Comparison of ENCODE assay signal across 9 cellular contexts in genomic region chr13:40613954-40614353, GRCh38. TPM values are rescaled to one million over a fixed set of nuclear protein-coding genes. Genes with fewer than 3 reads are reported as not detected.
A peak's percentile ranks its signal among the peaks of the same experiment; 100 is the strongest.
DNase-seq lines count a peak whose midpoint lies in the region; ATAC-seq, FAIRE-seq and TF ChIP-seq lines count a peak whose summit lies in the region.
"Had no signal": no experiment of that assay in that cellular context is flagged by ENCODE, and none has a peak within 500 bp of the region (broad histone marks: within the 10 kb centered on the region; RNA-seq: fewer than 3 reads in every experiment).

No MANE protein-coding gene starts in this region.

- H3K4me3 ChIP-seq in OCI-LY1 (ENCODE audit: low read depth, low read length, poor library complexity, severe bottlenecking) (peak overlapping the region; percentile 34), endothelial cell of umbilical vein (replicated peaks in 1 of 3; ENCODE audit: insufficient read depth in 1 of 3, low read depth in 1 of 3, low read length in 3 of 3) (no peak overlapping the region), neutrophil (ENCODE audit: low read depth in 1 of 2, low read length in 1 of 2) (no peak overlapping the region)

- H3K36me3 ChIP-seq in OCI-LY1 (ENCODE audit: insufficient read depth, low read length) (peaks cover 57% of the 10 kb centered on the region), endothelial cell of umbilical vein (ENCODE audit: control insufficient read depth in 2 of 2, extremely low read depth in 1 of 2, insufficient read depth in 2 of 2, low read length in 2 of 2) (peaks cover 0 to 6% of the 10 kb centered on the region in 2 experiments), neutrophil (no peaks in the 10 kb centered on the region)

- intact Hi-C loops in CD4-positive, alpha-beta T cell (cut with DNase I, micrococcal nuclease) = loop anchor here (1.0 to 5.0 kb wide), 5 partner anchors 37 to 225 kb away; partner anchors contain the start of gene FOXO1 (in 1 of the 2)
- intact Hi-C loops in endothelial cell of umbilical vein (cut with micrococcal nuclease) = loop anchor here (2.0 kb wide), 1 partner anchor 295 kb away; no protein-coding TSS in a partner anchor

- dilution Hi-C loops in endothelial cell of umbilical vein (cut with MboI; ENCODE audit: extremely low pct_ligation_motif_present, low sequenced_read_pairs) = no loop called here

- no peaks in the 10 kb centered on the region for H3K9me2 ChIP-seq in OCI-LY1 (ENCODE audit: low read depth, low read length)

- H2AFZ ChIP-seq in OCI-LY1 (ENCODE audit: low read length) = no peak overlapping the region
- H2AFZ ChIP-seq in endothelial cell of umbilical vein (ENCODE audit: low read depth, low read length) = no peak overlapping the region

- peaks cover 98% of the 10 kb centered on the region for H3K4me1 Mint-ChIP-seq in CD4-positive, alpha-beta T cell (ENCODE audit: low read depth)

- TF ChIP-seq POLR2A in endothelial cell of umbilical vein (IDR thresholded peaks at IDR 0.05; ENCODE audit: low read depth, low read length) = no peak

- H3K9me1 ChIP-seq in endothelial cell of umbilical vein (replicated peaks; ENCODE audit: control insufficient read depth, extremely low read depth, insufficient read depth, low read length) = no peaks in the 10 kb centered on the region

- no peaks in the 10 kb centered on the region for H3K27me3 Mint-ChIP-seq in CD4-positive, alpha-beta T cell

- DNase-seq in CD4-positive, alpha-beta T cell = no peak
- DNase-seq in endothelial cell of umbilical vein (ENCODE audit: low read depth, low spot score) (no peak), NCI-H146 treated with DMSO at 0.1 percent for 48 hours (lab: John Stamatoyannopoulos, UW; ENCODE audit: unreplicated experiment) (no peak), AG20443 (ENCODE audit: low spot score) (no peak), NCI-H748 treated with DMSO at 0.1 percent for 48 hours (lab: John Stamatoyannopoulos, UW) (no peak), NCI-H1092 treated with DMSO at 0.1 percent for 48 hours (lab: John Stamatoyannopoulos, UW) (no peak)
- DNase-seq: NCI-H510A had no signal

- CTCF ChIA-PET in CD4-positive, alpha-beta T cell (lab: Charles Lee) = interaction anchor here (1.0 to 1.8 kb wide), 3 partner anchors 13 to 544 kb away, joined by 3 to 4 read pairs (median 4); no protein-coding TSS in a partner anchor
- CTCF ChIA-PET in endothelial cell of umbilical vein (lab: Charles Lee) = interaction anchor here (0.8 to 1.2 kb wide), 2 partner anchors 16 to 54 kb away, joined by 3 read pairs; no protein-coding TSS in a partner anchor

- peaks cover 33% of the 10 kb centered on the region for H3K36me3 Mint-ChIP-seq in CD4-positive, alpha-beta T cell (ENCODE audit: low read depth)

- H3K9me3 ChIP-seq in CD4-positive, alpha-beta T cell (ENCODE audit: control insufficient read depth, low read length) = no peaks in the 10 kb centered on the region
- H3K9me3 ChIP-seq in OCI-LY1 (ENCODE audit: low read length) (no peaks in the 10 kb centered on the region; the same call in 1 of the 2 replicates), endothelial cell of umbilical vein (replicated peaks; ENCODE audit: control insufficient read depth, insufficient read depth, low read length) (no peaks in the 10 kb centered on the region), neutrophil (no peaks in the 10 kb centered on the region)

- TSS peak; percentile 51 for BruUV-seq in endothelial cell of umbilical vein (replicated peaks; lab: Mats Ljungman, UMichigan)

- peak overlapping the region; percentile 73 for H3K4me3 Mint-ChIP-seq in CD4-positive, alpha-beta T cell

- H3K27ac Mint-ChIP-seq in CD4-positive, alpha-beta T cell = peak overlapping the region; percentile 87

- H3K4me1 ChIP-seq in OCI-LY1 (ENCODE audit: insufficient read depth, low read length, severe bottlenecking) (peaks cover 84% of the 10 kb centered on the region), endothelial cell of umbilical vein (ENCODE audit: control insufficient read depth, extremely low read depth, insufficient read depth, low read length) (peaks cover 73% of the 10 kb centered on the region), neutrophil (ENCODE audit: control insufficient read depth in 1 of 2, insufficient read depth in 1 of 2, low read depth in 1 of 2, low read length in 1 of 2) (peaks cover 16 to 17% of the 10 kb centered on the region in 2 experiments)

- ATAC-seq in CD4-positive, alpha-beta T cell (ENCODE audit: poor library complexity) = no peak

- H3K9ac ChIP-seq in OCI-LY1 (ENCODE audit: low read length) = peak overlapping the region; percentile 47; the same call in 1 of the 2 replicates
- H3K9ac ChIP-seq in endothelial cell of umbilical vein (replicated peaks; ENCODE audit: extremely low read depth, insufficient read depth, low read length) = peak overlapping the region; percentile 44

- no peaks in the 10 kb centered on the region for H4K20me1 ChIP-seq in OCI-LY1 (ENCODE audit: insufficient read depth, low read length)
- H4K20me1 ChIP-seq in endothelial cell of umbilical vein (replicated peaks; ENCODE audit: control insufficient read depth, extremely low read depth, insufficient read depth, low read length) = no peaks in the 10 kb centered on the region

- no peak for FAIRE-seq in endothelial cell of umbilical vein (lab: Jason Lieb, UNC)

- H3K4me2 ChIP-seq in OCI-LY1 (ENCODE audit: low read length) (peak overlapping the region; percentile 61), endothelial cell of umbilical vein (ENCODE audit: insufficient read depth, low read length) (peak overlapping the region; percentile 61)

- no peaks in the 10 kb centered on the region for H3F3A ChIP-seq in OCI-LY1 (ENCODE audit: insufficient read depth, low read length)

- H3K79me2 ChIP-seq in OCI-LY1 (ENCODE audit: insufficient read depth, low read length) = peaks cover 98% of the 10 kb centered on the region
- peaks cover 90% of the 10 kb centered on the region for H3K79me2 ChIP-seq in endothelial cell of umbilical vein (ENCODE audit: control insufficient read depth, insufficient read depth, low read length)

- TF ChIP-seq CTCF in CD4-positive, alpha-beta T cell (IDR thresholded peaks at IDR 0.05) = no peak
- TF ChIP-seq CTCF in OCI-LY1 (IDR thresholded peaks at IDR 0.05; ENCODE audit: low read length) = no peak
- TF ChIP-seq CTCF in endothelial cell of umbilical vein (IDR thresholded peaks at IDR 0.05; ENCODE audit: extremely low read depth in 1 of 2, insufficient read depth in 1 of 2, low read depth in 1 of 2, low read length in 2 of 2) = no peak
- TF ChIP-seq CTCF in neutrophil (IDR thresholded peaks at IDR 0.05) = no peak

- no peaks in the 10 kb centered on the region for H3K27me3 ChIP-seq in CD4-positive, alpha-beta T cell (ENCODE audit: control insufficient read depth, insufficient read depth, low read length)
- H3K27me3 ChIP-seq in OCI-LY1 (ENCODE audit: insufficient read depth, low read length) = no peaks in the 10 kb centered on the region
- no peaks in the 10 kb centered on the region for H3K27me3 ChIP-seq in endothelial cell of umbilical vein (ENCODE audit: control insufficient read depth in 2 of 2, insufficient read depth in 2 of 2, low read length in 2 of 2)
- H3K27me3 ChIP-seq in neutrophil = no peaks in the 10 kb centered on the region

- H3K9me3 Mint-ChIP-seq in CD4-positive, alpha-beta T cell = no peaks in the 10 kb centered on the region

- peak overlapping the region; percentile 70 for H3K27ac ChIP-seq in CD4-positive, alpha-beta T cell (ENCODE audit: low read depth, low read length)
- peak overlapping the region; percentile 84 for H3K27ac ChIP-seq in OCI-LY1 (ENCODE audit: low read depth, low read length, poor library complexity, severe bottlenecking)
- H3K27ac ChIP-seq in endothelial cell of umbilical vein (ENCODE audit: insufficient read depth, low read depth, low read length) = peak overlapping the region; percentile 98
- H3K27ac ChIP-seq in neutrophil = peak overlapping the region; percentile 37

- POLR2A ChIA-PET in CD4-positive, alpha-beta T cell (lab: Charles Lee) = interaction anchor here (0.7 to 1.5 kb wide), 7 partner anchors 13 to 427 kb away, joined by 3 to 10 read pairs (median 7); no protein-coding TSS in a partner anchor
- POLR2A ChIA-PET in endothelial cell of umbilical vein (lab: Charles Lee) = no interaction called here

TF ChIP-seq in endothelial cell of umbilical vein, 7 proteins besides CTCF, POLR2A, EP300 and RAD21:
- TF ChIP-seq, protein P1, sequence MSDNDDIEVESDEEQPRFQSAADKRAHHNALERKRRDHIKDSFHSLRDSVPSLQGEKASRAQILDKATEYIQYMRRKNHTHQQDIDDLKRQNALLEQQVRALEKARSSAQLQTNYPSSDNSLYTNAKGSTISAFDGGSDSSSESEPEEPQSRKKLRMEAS (IDR thresholded peaks at IDR 0.05; ENCODE audit: insufficient read depth, insufficient read length) = no peak
- TF ChIP-seq MYC (IDR thresholded peaks at IDR 0.05; ENCODE audit: low read depth, low read length) = no peak
- TF ChIP-seq EZH2 (IDR thresholded peaks at IDR 0.05; ENCODE audit: borderline replicate concordance, low read depth, low read length, severe bottlenecking) = no peak
- no peak for TF ChIP-seq GATA2 (IDR thresholded peaks at IDR 0.05; ENCODE audit: insufficient read depth, insufficient read length, low read depth, low read length)
- no peak for TF ChIP-seq JUN (IDR thresholded peaks at IDR 0.05; ENCODE audit: borderline replicate concordance, insufficient read depth, insufficient read length, low read depth)
- no peak for TF ChIP-seq FOS (IDR thresholded peaks at IDR 0.05; ENCODE audit: borderline replicate concordance, insufficient read depth, low read length)
- no peak for TF ChIP-seq POLR2AphosphoS5 (IDR thresholded peaks at IDR 0.05; ENCODE audit: insufficient read depth, low read depth, low read length)

RNA-seq across cellular contexts. Expression of gene FOXO1, which starts 52.5 kb away (rescaled TPM):
- 100 to 1,000 TPM in 1 of 2 experiments, 10 to 100 TPM in 1; 93.1 to 101 TPM for total RNA-seq in CD4-positive, alpha-beta T cell
- total RNA-seq in endothelial cell of umbilical vein = 47.6 and 48.5 TPM in 2 replicates
- polyA plus RNA-seq in endothelial cell of umbilical vein = 44.7 and 46.6 TPM in 2 replicates
- polyA plus RNA-seq in endothelial cell of umbilical vein (2011; cell fraction: cytosol; rRNA removed) = 26.5 and 27.1 TPM in 2 replicates
- polyA plus RNA-seq in endothelial cell of umbilical vein (2011; cell fraction: nucleus; rRNA removed) = 50.3 and 58.3 TPM in 2 replicates
- 28.4 and 38.6 TPM in 2 replicates for polyA plus RNA-seq in endothelial cell of umbilical vein (2012)
- polyA minus RNA-seq in endothelial cell of umbilical vein = 143 and 150 TPM in 2 replicates
- polyA minus RNA-seq in endothelial cell of umbilical vein (2011; cell fraction: cytosol; rRNA and poly(A)+ RNA removed) = 3.6 TPM
- 136 and 154 TPM in 2 replicates for polyA minus RNA-seq in endothelial cell of umbilical vein (2011; cell fraction: nucleus; rRNA and poly(A)+ RNA removed)

Comparison
In these comparisons a context has a peak if more than half of its experiments do, and no peak if none do; other contexts are left out.
1. H3K27ac ChIP-seq: peak in every context shown above with its lines; median percentile 98 in endothelial cell of umbilical vein; 84 in OCI-LY1; 70 in CD4-positive, alpha-beta T cell; 37 in neutrophil.